ENCODE assay signal across 27 cellular contexts in the genomic region with DNA sequence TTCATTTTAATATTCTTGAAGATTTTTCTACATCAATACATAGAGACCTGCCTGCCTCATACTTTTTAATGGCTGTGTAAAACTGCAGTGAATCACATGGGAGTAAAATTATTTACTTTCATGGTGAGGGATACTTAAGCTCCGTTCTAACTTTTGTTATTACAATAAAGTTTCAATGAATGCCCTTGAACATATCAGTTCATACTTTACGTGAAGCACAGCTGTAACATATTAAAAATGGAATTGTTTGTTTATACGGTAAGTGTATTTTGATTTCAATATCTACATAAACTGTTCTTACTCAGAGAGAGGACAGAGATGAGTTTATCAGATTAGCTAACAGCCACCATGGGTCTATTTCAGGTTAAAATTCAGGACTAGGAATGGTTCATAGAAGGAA.
DNase-seq lines count a peak whose midpoint lies in the region; ATAC-seq and TF ChIP-seq lines count a peak whose summit lies in the region.
"Had no signal": no experiment of that assay in that cellular context is flagged by ENCODE, and none has a peak within 500 bp of the region (broad histone marks: within the 10 kb centered on the region; RNA-seq: fewer than 3 reads in every experiment).

No MANE protein-coding gene starts in this region.

- H3K27ac ChIP-seq in ACC112 (ENCODE audit: low read depth, low read length) (peak overlapping the region; percentile 30; the same call in 1 of the 2 replicates), PC-9 (peak overlapping the region; percentile 52), epithelial cell of prostate (peak overlapping the region; percentile 59), osteoblast (ENCODE audit: low read depth, low read length) (peak overlapping the region; percentile 27), upper lobe of left lung (no peak overlapping the region)

- H3K9me2 ChIP-seq in PC-9 (ENCODE audit: insufficient read depth): no peaks in the 10 kb centered on the region
- H3K9me2 ChIP-seq: SK-N-SH had no signal

- WGBS in upper lobe of left lung, 2 donors: 69 to 71% methylated on average over 3 of the region's 3 CpGs

- peaks cover 46% of the 10 kb centered on the region for H3F3A ChIP-seq in PC-9 (ENCODE audit: insufficient read depth, low read depth)

- intact Hi-C loops in PC-9 (cut with micrococcal nuclease; ENCODE audit: unreplicated experiment): loop anchor here (10.0 kb wide), 1 partner anchor 406 kb away; no protein-coding TSS in a partner anchor

- H3K27me3 Mint-ChIP-seq in stimulated activated naive B cell treated with anti-CD40 and anti-IgM and Interleukin-4, amounts not matched to agents 10 μg/mL and 1 μg/mL and 100 μg/mL, for 72 hours: no peaks in the 10 kb centered on the region
- H3K27me3 Mint-ChIP-seq: activated naive CD8-positive, alpha-beta T cell treated with anti-CD3 and anti-CD28 coated beads, Interleukin-2, amount 50 U/mL, for 24 hours; naive B cell; stimulated activated memory B cell treated with anti-CD40 and anti-IgM and Interleukin-4, amounts not matched to agents 10 μg/mL and 1 μg/mL and 100 μg/mL, for 72 hours had no signal

- H3K4me2 ChIP-seq in PC-9 (no peak overlapping the region; the same call in 1 of the 2 replicates), osteoblast (ENCODE audit: insufficient read depth, low read length) (no peak overlapping the region)

- BruUV-seq in PC-9 (replicated peaks; lab: Mats Ljungman, UMichigan): no TSS peak

- CTCF ChIA-PET in PC-9 (lab: Charles Lee): no interaction called here

- no peak overlapping the region for H2AFZ ChIP-seq in ACC112 (ENCODE audit: low read length, unreplicated experiment)
- no peak overlapping the region for H2AFZ ChIP-seq in PC-9
- no peak overlapping the region for H2AFZ ChIP-seq in osteoblast (ENCODE audit: low read length)

- H3K9me3 ChIP-seq in PC-9 (ENCODE audit: insufficient read depth, low read depth): no peaks in the 10 kb centered on the region; the same call in 1 of the 2 replicates
- H3K9me3 ChIP-seq in osteoblast (ENCODE audit: low read depth, low read length): no peaks in the 10 kb centered on the region
- no peaks in the 10 kb centered on the region for H3K9me3 ChIP-seq in upper lobe of left lung
- H3K9me3 ChIP-seq: BE2C, esophagus squamous epithelium, SK-N-SH had no signal

- peaks cover 14 to 27% of the 10 kb centered on the region in 2 donors for H3K4me1 Mint-ChIP-seq in stimulated activated naive B cell treated with anti-CD40 and anti-IgM and Interleukin-4, amounts not matched to agents 10 μg/mL and 1 μg/mL and 100 μg/mL, for 72 hours

- TF ChIP-seq CTCF in PC-9 (conservative IDR thresholded peaks at IDR 0.05) (no peak), osteoblast (IDR thresholded peaks at IDR 0.05; ENCODE audit: extremely low read depth, low read depth, low read length) (no peak), upper lobe of left lung (IDR thresholded peaks at IDR 0.05) (no peak)

- H3K27ac Mint-ChIP-seq in stimulated activated naive B cell treated with anti-CD40 and anti-IgM and Interleukin-4, amounts not matched to agents 10 μg/mL and 1 μg/mL and 100 μg/mL, for 72 hours: no peak overlapping the region
- H3K27ac Mint-ChIP-seq: activated naive CD8-positive, alpha-beta T cell treated with anti-CD3 and anti-CD28 coated beads, Interleukin-2, amount 50 U/mL, for 24 hours; activated T-cell treated with anti-CD3 and anti-CD28 coated beads, Interleukin-2, amount 50 U/mL, for 72 hours; CD8-positive, alpha-beta T cell; naive B cell; stimulated activated memory B cell treated with anti-CD40 and anti-IgM and Interleukin-4, amounts not matched to agents 10 μg/mL and 1 μg/mL and 100 μg/mL, for 72 hours; T-helper 1 cell treated with Interleukin-12 subunit alpha and Interleukin-12 subunit beta and Interleukin-4 antibody, amounts not matched to agents 30 μg/mL and 1 μg/mL, for 36 hours had no signal

- TF ChIP-seq POLR2A in upper lobe of left lung (IDR thresholded peaks at IDR 0.05): no peak

- H3K36me3 Mint-ChIP-seq in stimulated activated naive B cell treated with anti-CD40 and anti-IgM and Interleukin-4, amounts not matched to agents 10 μg/mL and 1 μg/mL and 100 μg/mL, for 72 hours: peaks cover 0 to 2% of the 10 kb centered on the region in 2 donors
- H3K36me3 Mint-ChIP-seq: CD8-positive, alpha-beta T cell; stimulated activated memory B cell treated with anti-CD40 and anti-IgM and Interleukin-4, amounts not matched to agents 10 μg/mL and 1 μg/mL and 100 μg/mL, for 72 hours had no signal

- POLR2A ChIA-PET in PC-9 (lab: Charles Lee; ENCODE audit: unreplicated experiment): no interaction called here

- no peaks in the 10 kb centered on the region for H4K20me1 ChIP-seq in PC-9 (ENCODE audit: insufficient read depth)
- H4K20me1 ChIP-seq in osteoblast (ENCODE audit: insufficient read depth, low read length): no peaks in the 10 kb centered on the region

- H3K79me2 ChIP-seq in ACC112 (ENCODE audit: control insufficient read depth, insufficient read depth, low read length, unreplicated experiment): peaks cover 2% of the 10 kb centered on the region
- no peaks in the 10 kb centered on the region for H3K79me2 ChIP-seq in PC-9 (ENCODE audit: low read depth)
- H3K79me2 ChIP-seq in osteoblast (ENCODE audit: insufficient read depth, low read length): no peaks in the 10 kb centered on the region

- no peak for TF ChIP-seq EP300 in upper lobe of left lung (IDR thresholded peaks at IDR 0.05)

- peaks cover 5 to 12% of the 10 kb centered on the region in 2 donors for H3K9me3 Mint-ChIP-seq in stimulated activated naive B cell treated with anti-CD40 and anti-IgM and Interleukin-4, amounts not matched to agents 10 μg/mL and 1 μg/mL and 100 μg/mL, for 72 hours
- H3K9me3 Mint-ChIP-seq: CD8-positive, alpha-beta T cell had no signal

- no peak for ATAC-seq in stimulated activated naive B cell treated with anti-CD40 and anti-IgM and Interleukin-4, amounts not matched to agents 10 μg/mL and 1 μg/mL and 100 μg/mL, for 72 hours (replicated peaks)
- no peak for ATAC-seq in upper lobe of left lung (ENCODE audit: low FRiP score in 2 of 2)
- ATAC-seq: activated naive CD8-positive, alpha-beta T cell treated with anti-CD3 and anti-CD28 coated beads, Interleukin-2, amount 50 U/mL, for 24 hours; activated T-cell treated with anti-CD3 and anti-CD28 coated beads, Interleukin-2, amount 50 U/mL, for 72 hours; CD8-positive, alpha-beta T cell; stimulated activated memory B cell treated with anti-CD40 and anti-IgM and Interleukin-4, amounts not matched to agents 10 μg/mL and 1 μg/mL and 100 μg/mL, for 72 hours had no signal

- peak in 1 of 2 experiments; percentile 13 for DNase-seq in PC-9
- no peak for DNase-seq in epithelial cell of prostate (ENCODE audit: low read depth, low spot score)
- DNase-seq in osteoblast (ENCODE audit: insufficient read length, low spot score, missing footprints): no peak
- DNase-seq in NCI-H2107 (lab: John Stamatoyannopoulos, UW): no peak
- DNase-seq in stimulated activated naive B cell treated with anti-CD40 and anti-IgM and Interleukin-4, amounts not matched to agents 10 μg/mL and 1 μg/mL and 100 μg/mL, for 72 hours: no peak
- no peak for DNase-seq in stimulated activated naive CD4-positive, alpha-beta T cell treated with Interleukin-2 at 50 U/mL for 16 hours (lab: John Stamatoyannopoulos, UW)
- no peak for DNase-seq in upper lobe of left lung
- DNase-seq: activated CD4-positive, alpha-beta T cell treated with anti-CD3 and anti-CD28 coated beads, Interleukin-2, amount 50 U/mL, for 48 hours; activated CD4-positive, CD25-positive, alpha-beta regulatory T cell treated with anti-CD3 and anti-CD28 coated beads, Interleukin-2, amount 50 U/mL, for 72 hours; activated naive CD4-positive, alpha-beta T cell; activated naive CD8-positive, alpha-beta T cell treated with anti-CD3 and anti-CD28 coated beads, Interleukin-2, amount 50 U/mL, for 24 hours; activated T-cell treated with anti-CD3 and anti-CD28 coated beads, Interleukin-2, amount 50 U/mL, for 72 hours; BE2C; CD8-positive, alpha-beta T cell; central memory CD4-positive, alpha-beta T cell; esophagus squamous epithelium; GOT3; KBM-7; naive B cell; NCI-H1105; NCI-H187; NCI-H2171 treated with DMSO at 0.1 percent for 48 hours; NCI-H510A treated with DMSO at 0.1 percent for 48 hours; SK-N-SH had no signal

- no peaks in the 10 kb centered on the region for H3K36me3 ChIP-seq in ACC112 (ENCODE audit: insufficient read depth, low read length)
- H3K36me3 ChIP-seq in PC-9 (ENCODE audit: low read depth): no peaks in the 10 kb centered on the region
- H3K36me3 ChIP-seq in osteoblast (ENCODE audit: insufficient read depth, low read length): no peaks in the 10 kb centered on the region
- H3K36me3 ChIP-seq in upper lobe of left lung: no peaks in the 10 kb centered on the region
- H3K36me3 ChIP-seq: BE2C, esophagus squamous epithelium had no signal

- H3K4me1 ChIP-seq in ACC112 (ENCODE audit: control insufficient read depth, insufficient read depth, low read length, unreplicated experiment): peaks cover 52% of the 10 kb centered on the region
- H3K4me1 ChIP-seq in PC-9 (replicated peaks; ENCODE audit: insufficient read depth): peaks cover 57% of the 10 kb centered on the region
- peaks cover 45% of the 10 kb centered on the region for H3K4me1 ChIP-seq in osteoblast (ENCODE audit: insufficient read depth, low read length)
- peaks cover 0 to 5% (median 3%) of the 10 kb centered on the region in 4 donors for H3K4me1 ChIP-seq in upper lobe of left lung

- H3K4me3 ChIP-seq in ACC112 (ENCODE audit: low read depth, low read length): no peak overlapping the region
- no peak overlapping the region for H3K4me3 ChIP-seq in PC-9
- H3K4me3 ChIP-seq in osteoblast (ENCODE audit: insufficient read depth, low read length): no peak overlapping the region
- H3K4me3 ChIP-seq in upper lobe of left lung: no peak overlapping the region
- H3K4me3 ChIP-seq: esophagus squamous epithelium had no signal

- H3K27me3 ChIP-seq in ACC112 (ENCODE audit: insufficient read depth, low read length): no peaks in the 10 kb centered on the region
- H3K27me3 ChIP-seq in PC-9 (ENCODE audit: insufficient read depth, low read depth): no peaks in the 10 kb centered on the region
- H3K27me3 ChIP-seq in osteoblast (ENCODE audit: insufficient read depth, low read length): no peaks in the 10 kb centered on the region
- H3K27me3 ChIP-seq in upper lobe of left lung: no peaks in the 10 kb centered on the region
- H3K27me3 ChIP-seq: BE2C, esophagus squamous epithelium had no signal

- H3K4me3 Mint-ChIP-seq in stimulated activated naive B cell treated with anti-CD40 and anti-IgM and Interleukin-4, amounts not matched to agents 10 μg/mL and 1 μg/mL and 100 μg/mL, for 72 hours: no peak overlapping the region
- H3K4me3 Mint-ChIP-seq: activated naive CD8-positive, alpha-beta T cell treated with anti-CD3 and anti-CD28 coated beads, Interleukin-2, amount 50 U/mL, for 24 hours; activated T-cell treated with anti-CD3 and anti-CD28 coated beads, Interleukin-2, amount 50 U/mL, for 72 hours; CD8-positive, alpha-beta T cell; naive B cell; stimulated activated memory B cell treated with anti-CD40 and anti-IgM and Interleukin-4, amounts not matched to agents 10 μg/mL and 1 μg/mL and 100 μg/mL, for 72 hours; T-helper 1 cell treated with Interleukin-12 subunit alpha and Interleukin-12 subunit beta and Interleukin-4 antibody, amounts not matched to agents 30 μg/mL and 1 μg/mL, for 36 hours had no signal

Comparison
In these comparisons a context has a peak if more than half of its experiments do, and no peak if none do; other contexts are left out.
1. H3K27ac ChIP-seq: peak in ACC112 (single experiment), PC-9 (single experiment), epithelial cell of prostate (single experiment) and osteoblast (single experiment); none in upper lobe of left lung (0 of 4).